ENCODE assay signal across 16 cellular contexts in the genomic region with DNA sequence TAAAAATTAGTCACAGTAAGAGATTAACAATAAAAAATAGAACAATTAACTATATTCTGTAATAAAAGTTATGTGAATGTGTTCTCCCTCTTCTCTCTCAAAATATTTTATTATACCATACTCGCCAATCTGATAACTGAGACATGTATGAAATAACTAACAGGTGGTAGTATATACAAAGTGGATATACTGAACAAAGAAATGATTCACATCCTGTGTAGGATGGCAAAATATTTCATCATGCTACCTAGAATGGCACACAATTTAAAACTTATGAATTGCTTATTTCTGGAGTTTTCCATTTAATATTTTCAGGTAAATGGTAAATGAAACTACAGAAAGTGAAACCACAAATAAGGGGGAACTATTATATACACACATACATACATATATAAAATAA.
DNase-seq lines count a peak whose midpoint lies in the region; ATAC-seq, FAIRE-seq and TF ChIP-seq lines count a peak whose summit lies in the region.
"Had no signal": no experiment of that assay in that cellular context is flagged by ENCODE, and none has a peak within 500 bp of the region (broad histone marks: within the 10 kb centered on the region; RNA-seq: fewer than 3 reads in every experiment).

No MANE protein-coding gene starts in this region.

- H3K36me3 ChIP-seq in PC-3 (ENCODE audit: low read depth, low read length) (no peaks in the 10 kb centered on the region), mammary epithelial cell (ENCODE audit: insufficient read depth, low read length) (no peaks in the 10 kb centered on the region), keratinocyte (ENCODE audit: control insufficient read depth in 2 of 2, extremely low read depth in 1 of 2, insufficient read depth in 2 of 2, low read length in 2 of 2) (no peaks in the 10 kb centered on the region)
- H3K36me3 ChIP-seq: BLaER1 had no signal

- FAIRE-seq in keratinocyte (lab: Jason Lieb, UNC): no peak
- FAIRE-seq: HepG2 had no signal

- H4K20me1 ChIP-seq in PC-3 (ENCODE audit: low read length): no peaks in the 10 kb centered on the region
- H4K20me1 ChIP-seq in mammary epithelial cell (ENCODE audit: insufficient read depth, low read length): no peaks in the 10 kb centered on the region
- no peaks in the 10 kb centered on the region for H4K20me1 ChIP-seq in keratinocyte (ENCODE audit: control insufficient read depth, extremely low read depth, insufficient read depth, low read length)
- H4K20me1 ChIP-seq: BLaER1 had no signal

- in situ Hi-C loops in mammary epithelial cell (cut with MboI; ENCODE audit: low sequenced_read_pairs in 2 of 2) (no loop called here), GM13977 (cut with MboI; ENCODE audit: low pct_unique_long_range_greater_than_20kb, low sequenced_read_pairs, unreplicated experiment) (no loop called here)

- no peak overlapping the region for H3K27ac ChIP-seq in PC-3 (ENCODE audit: low read length)
- peak overlapping the region; percentile 68 for H3K27ac ChIP-seq in mammary epithelial cell (ENCODE audit: insufficient read depth, low read depth, low read length)
- H3K27ac ChIP-seq in keratinocyte (ENCODE audit: control insufficient read depth, insufficient read depth, low read length): peak overlapping the region; percentile 88
- H3K27ac ChIP-seq: BLaER1, RWPE1 had no signal

- H2AFZ ChIP-seq in PC-3 (ENCODE audit: low read length) (no peak overlapping the region), mammary epithelial cell (ENCODE audit: low read depth, low read length) (no peak overlapping the region), keratinocyte (ENCODE audit: control insufficient read depth, low read length) (no peak overlapping the region)

- peak; percentile 84 for ATAC-seq in PC-3
- ATAC-seq in GM19455 (IDR thresholded peaks at IDR 0.05; ENCODE audit: unreplicated experiment): no peak
- ATAC-seq in GM18868 (IDR thresholded peaks at IDR 0.05; ENCODE audit: unreplicated experiment): no peak
- ATAC-seq: CD8-positive, alpha-beta T cell; HepG2 had no signal

- H3K4me2 ChIP-seq in PC-3 (ENCODE audit: low read length) (no peak overlapping the region), mammary epithelial cell (ENCODE audit: insufficient read depth, low read depth, low read length) (peak overlapping the region; percentile 13), keratinocyte (ENCODE audit: control insufficient read depth, extremely low read depth, insufficient read depth, low read depth, low read length) (peak overlapping the region; percentile 27)
- H3K4me2 ChIP-seq: BLaER1 had no signal

- H3K9ac ChIP-seq in PC-3 (ENCODE audit: low read length) (no peak overlapping the region), mammary epithelial cell (ENCODE audit: insufficient read depth, low read length) (no peak overlapping the region), keratinocyte (ENCODE audit: control insufficient read depth, extremely low read depth, insufficient read depth, low read length) (peak overlapping the region; percentile 30)
- H3K9ac ChIP-seq: BLaER1 had no signal

- no peaks in the 10 kb centered on the region for H3K9me2 ChIP-seq in PC-3 (replicated peaks; ENCODE audit: low read length)

- no TSS peak for BruUV-seq in PC-3 (replicated peaks; lab: Mats Ljungman, UMichigan)
- no TSS peak for BruUV-seq in mammary epithelial cell (replicated peaks; lab: Mats Ljungman, UMichigan)

- no peaks in the 10 kb centered on the region for H3K9me1 ChIP-seq in keratinocyte (ENCODE audit: control insufficient read depth, extremely low read depth, insufficient read depth, low read length)

- H3F3A ChIP-seq in PC-3 (ENCODE audit: low read length, unreplicated experiment): no peaks in the 10 kb centered on the region

- H3K79me2 ChIP-seq in PC-3 (ENCODE audit: low read length): no peaks in the 10 kb centered on the region
- no peaks in the 10 kb centered on the region for H3K79me2 ChIP-seq in mammary epithelial cell (ENCODE audit: insufficient read depth, low read length)
- H3K79me2 ChIP-seq in keratinocyte (ENCODE audit: control insufficient read depth, insufficient read depth, low read length): no peaks in the 10 kb centered on the region

- H3K9me3 ChIP-seq in PC-3 (ENCODE audit: low read length) (no peaks in the 10 kb centered on the region), mammary epithelial cell (replicated peaks; ENCODE audit: insufficient read depth, low read length) (no peaks in the 10 kb centered on the region), keratinocyte (ENCODE audit: control insufficient read depth, low read depth, low read length) (no peaks in the 10 kb centered on the region)
- H3K9me3 ChIP-seq: BLaER1 had no signal

- 43% methylated on average over 1 of the region's 1 CpG for WGBS in mammary epithelial cell (ENCODE audit: low coverage, missing lambda C conversion rate)

- DNase-seq in DMS53 (lab: John Stamatoyannopoulos, UW) (peak; percentile 16), PC-3 (peak; percentile 38), mammary epithelial cell (peak; percentile 26), keratinocyte (ENCODE audit: low read depth, low spot score) (no peak), GM13977 (ENCODE audit: low spot score) (no peak)
- DNase-seq: CD8-positive, alpha-beta T cell; GF-D8; KBM-7; MV-4-11; NCI-H1694 treated with DMSO at 0.1 percent for 48 hours; NK-92 treated with Interleukin-12 subunit alpha and Interleukin-12 subunit beta, amount 100 ng/mL, for 24 hours had no signal

- dilution Hi-C loops in mammary epithelial cell (cut with HindIII; ENCODE audit: low sequenced_read_pairs) (no loop called here), keratinocyte (cut with MboI; ENCODE audit: extremely low pct_ligation_motif_present, low sequenced_read_pairs) (no loop called here)

- intact Hi-C loops in PC-3 (cut with micrococcal nuclease) (loop anchor here (2.0 kb wide), 1 partner anchor 17 kb away; no protein-coding TSS in a partner anchor), mammary epithelial cell (cut with micrococcal nuclease) (loop anchor here (10.0 kb wide), 1 partner anchor 447 kb away; a partner anchor contains a TSS)

- H3K4me3 ChIP-seq in PC-3 (ENCODE audit: low read length): no peak overlapping the region
- H3K4me3 ChIP-seq in mammary epithelial cell (replicated peaks in 1 of 3; ENCODE audit: insufficient read depth in 1 of 3, low read depth in 2 of 3, low read length in 3 of 3): no peak overlapping the region
- no peak overlapping the region for H3K4me3 ChIP-seq in keratinocyte (ENCODE audit: control insufficient read depth in 2 of 3, extremely low read depth in 1 of 3, insufficient read depth in 2 of 3, low read depth in 1 of 3, low read length in 3 of 3)
- H3K4me3 ChIP-seq: BLaER1 had no signal

- H3K4me1 ChIP-seq in PC-3 (ENCODE audit: insufficient read depth, low read length) (peaks cover 5% of the 10 kb centered on the region; the same call in 1 of the 2 replicates), mammary epithelial cell (ENCODE audit: insufficient read depth, low read length) (no peaks in the 10 kb centered on the region), keratinocyte (ENCODE audit: control insufficient read depth, extremely low read depth, insufficient read depth, low read length) (peaks cover 17% of the 10 kb centered on the region)
- H3K4me1 ChIP-seq: BLaER1 had no signal

- POLR2A ChIA-PET in PC-3 (lab: Charles Lee; ENCODE audit: unreplicated experiment): no interaction called here

- CTCF ChIA-PET in PC-3 (lab: Charles Lee): no interaction called here
- CTCF ChIA-PET in mammary epithelial cell (lab: Charles Lee; ENCODE audit: low non-redundant PET): no interaction called here

- H3K27me3 ChIP-seq in PC-3 (ENCODE audit: low read length) (no peaks in the 10 kb centered on the region), mammary epithelial cell (ENCODE audit: insufficient read depth, low read length) (no peaks in the 10 kb centered on the region), keratinocyte (ENCODE audit: control insufficient read depth, extremely low read depth, insufficient read depth, low read length) (no peaks in the 10 kb centered on the region)
- H3K27me3 ChIP-seq: BLaER1 had no signal

- TF ChIP-seq CTCF in PC-3 (conservative IDR thresholded peaks at IDR 0.05; ENCODE audit: low read depth, low read length) (no peak), mammary epithelial cell (conservative IDR thresholded peaks at IDR 0.05 in 1 of 2, IDR thresholded peaks at IDR 0.05 in 1 of 2; ENCODE audit: extremely low read depth in 1 of 2, insufficient read depth in 1 of 2, low read depth in 1 of 2, low read length in 2 of 2) (no peak), keratinocyte (optimal IDR thresholded peaks at IDR 0.05 in 1 of 3, IDR thresholded peaks at IDR 0.05 in 1 of 3, conservative IDR thresholded peaks at IDR 0.05 in 1 of 3; ENCODE audit: extremely low read depth in 1 of 3, insufficient read depth in 2 of 3, low read length in 3 of 3) (no peak), GM13977 (IDR thresholded peaks at IDR 0.05; ENCODE audit: extremely low read depth, insufficient read depth, missing control alignments) (no peak)

Comparison
In these comparisons a context has a peak if more than half of its experiments do, and no peak if none do; other contexts are left out.
1. DNase-seq: peak in DMS53 (single experiment), PC-3 (single experiment) and mammary epithelial cell (single experiment); none in keratinocyte (single experiment) and GM13977 (single experiment).